3 cellular contexts compared by ENCODE assay signal in genomic region chr7:30468041-30468440, GRCh38.
TF ChIP-seq lines count a peak whose summit lies in the region.

No MANE protein-coding gene starts in this region.

TF ChIP-seq in liver, 16 proteins besides CTCF, POLR2A, EP300 and RAD21:
- TF ChIP-seq, protein P1, sequence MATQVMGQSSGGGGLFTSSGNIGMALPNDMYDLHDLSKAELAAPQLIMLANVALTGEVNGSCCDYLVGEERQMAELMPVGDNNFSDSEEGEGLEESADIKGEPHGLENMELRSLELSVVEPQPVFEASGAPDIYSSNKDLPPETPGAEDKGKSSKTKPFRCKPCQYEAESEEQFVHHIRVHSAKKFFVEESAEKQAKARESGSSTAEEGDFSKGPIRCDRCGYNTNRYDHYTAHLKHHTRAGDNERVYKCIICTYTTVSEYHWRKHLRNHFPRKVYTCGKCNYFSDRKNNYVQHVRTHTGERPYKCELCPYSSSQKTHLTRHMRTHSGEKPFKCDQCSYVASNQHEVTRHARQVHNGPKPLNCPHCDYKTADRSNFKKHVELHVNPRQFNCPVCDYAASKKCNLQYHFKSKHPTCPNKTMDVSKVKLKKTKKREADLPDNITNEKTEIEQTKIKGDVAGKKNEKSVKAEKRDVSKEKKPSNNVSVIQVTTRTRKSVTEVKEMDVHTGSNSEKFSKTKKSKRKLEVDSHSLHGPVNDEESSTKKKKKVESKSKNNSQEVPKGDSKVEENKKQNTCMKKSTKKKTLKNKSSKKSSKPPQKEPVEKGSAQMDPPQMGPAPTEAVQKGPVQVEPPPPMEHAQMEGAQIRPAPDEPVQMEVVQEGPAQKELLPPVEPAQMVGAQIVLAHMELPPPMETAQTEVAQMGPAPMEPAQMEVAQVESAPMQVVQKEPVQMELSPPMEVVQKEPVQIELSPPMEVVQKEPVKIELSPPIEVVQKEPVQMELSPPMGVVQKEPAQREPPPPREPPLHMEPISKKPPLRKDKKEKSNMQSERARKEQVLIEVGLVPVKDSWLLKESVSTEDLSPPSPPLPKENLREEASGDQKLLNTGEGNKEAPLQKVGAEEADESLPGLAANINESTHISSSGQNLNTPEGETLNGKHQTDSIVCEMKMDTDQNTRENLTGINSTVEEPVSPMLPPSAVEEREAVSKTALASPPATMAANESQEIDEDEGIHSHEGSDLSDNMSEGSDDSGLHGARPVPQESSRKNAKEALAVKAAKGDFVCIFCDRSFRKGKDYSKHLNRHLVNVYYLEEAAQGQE (IDR thresholded peaks at IDR 0.05) = no peak
TF ChIP-seq in liver: peak in this region for 0.

TF ChIP-seq in HepG2, 621 proteins besides CTCF, POLR2A, EP300 and RAD21:
- TF ChIP-seq, protein P2, sequence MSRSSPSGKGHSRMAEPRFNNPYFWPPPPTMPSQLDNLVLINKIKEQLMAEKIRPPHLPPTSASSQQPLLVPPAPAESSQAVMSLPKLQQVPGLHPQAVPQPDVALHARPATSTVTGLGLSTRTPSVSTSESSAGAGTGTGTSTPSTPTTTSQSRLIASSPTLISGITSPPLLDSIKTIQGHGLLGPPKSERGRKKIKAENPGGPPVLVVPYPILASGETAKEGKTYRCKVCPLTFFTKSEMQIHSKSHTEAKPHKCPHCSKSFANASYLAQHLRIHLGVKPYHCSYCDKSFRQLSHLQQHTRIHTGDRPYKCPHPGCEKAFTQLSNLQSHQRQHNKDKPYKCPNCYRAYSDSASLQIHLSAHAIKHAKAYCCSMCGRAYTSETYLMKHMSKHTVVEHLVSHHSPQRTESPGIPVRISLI (CRISPR knock-in tag; IDR thresholded peaks at IDR 0.05; ENCODE audit: borderline replicate concordance) = no peak
- TF ChIP-seq ATF6 (CRISPR knock-in tag; conservative IDR thresholded peaks at IDR 0.05) (no peak), KDM5A (IDR thresholded peaks at IDR 0.05; ENCODE audit: borderline replicate concordance, low read length) (no peak), KDM5B (CRISPR knock-in tag; IDR thresholded peaks at IDR 0.05; ENCODE audit: borderline replicate concordance) (no peak), ZNF614 (CRISPR knock-in tag; IDR thresholded peaks at IDR 0.05; ENCODE audit: borderline replicate concordance) (no peak), KDM6A (CRISPR knock-in tag; IDR thresholded peaks at IDR 0.05; ENCODE audit: low read depth) (no peak), ZBTB38 (CRISPR knock-in tag; IDR thresholded peaks at IDR 0.05) (no peak), PLRG1 (conservative IDR thresholded peaks at IDR 0.05) (no peak), ZNF709 (CRISPR knock-in tag; IDR thresholded peaks at IDR 0.05) (no peak), HDAC2 (CRISPR knock-in tag; IDR thresholded peaks at IDR 0.05) (no peak), ZNF260 (CRISPR knock-in tag; IDR thresholded peaks at IDR 0.05; ENCODE audit: borderline replicate concordance, low read depth) (no peak), ZNF335 (CRISPR knock-in tag; IDR thresholded peaks at IDR 0.05) (no peak), XRCC5 (optimal IDR thresholded peaks at IDR 0.05; ENCODE audit: low read length) (no peak), ZNF33A (CRISPR knock-in tag; IDR thresholded peaks at IDR 0.05; ENCODE audit: borderline replicate concordance) (no peak), ZBTB25 (CRISPR knock-in tag; IDR thresholded peaks at IDR 0.05) (no peak), NR3C1 (CRISPR knock-in tag; IDR thresholded peaks at IDR 0.05) (no peak), EED (CRISPR knock-in tag; IDR thresholded peaks at IDR 0.05) (no peak)
- TF ChIP-seq, protein P3, sequence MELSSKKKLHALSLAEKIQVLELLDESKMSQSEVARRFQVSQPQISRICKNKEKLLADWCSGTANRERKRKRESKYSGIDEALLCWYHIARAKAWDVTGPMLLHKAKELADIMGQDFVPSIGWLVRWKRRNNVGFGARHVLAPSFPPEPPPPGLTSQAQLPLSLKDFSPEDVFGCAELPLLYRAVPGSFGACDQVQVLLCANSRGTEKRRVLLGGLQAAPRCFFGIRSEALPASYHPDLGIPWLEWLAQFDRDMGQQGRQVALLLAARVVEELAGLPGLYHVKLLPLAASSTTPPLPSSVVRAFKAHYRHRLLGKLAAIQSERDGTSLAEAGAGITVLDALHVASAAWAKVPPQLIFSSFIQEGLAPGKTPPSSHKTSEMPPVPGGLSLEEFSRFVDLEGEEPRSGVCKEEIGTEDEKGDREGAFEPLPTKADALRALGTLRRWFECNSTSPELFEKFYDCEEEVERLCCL (CRISPR knock-in tag; IDR thresholded peaks at IDR 0.05; ENCODE audit: borderline replicate concordance) = no peak
- TF ChIP-seq, protein P4, sequence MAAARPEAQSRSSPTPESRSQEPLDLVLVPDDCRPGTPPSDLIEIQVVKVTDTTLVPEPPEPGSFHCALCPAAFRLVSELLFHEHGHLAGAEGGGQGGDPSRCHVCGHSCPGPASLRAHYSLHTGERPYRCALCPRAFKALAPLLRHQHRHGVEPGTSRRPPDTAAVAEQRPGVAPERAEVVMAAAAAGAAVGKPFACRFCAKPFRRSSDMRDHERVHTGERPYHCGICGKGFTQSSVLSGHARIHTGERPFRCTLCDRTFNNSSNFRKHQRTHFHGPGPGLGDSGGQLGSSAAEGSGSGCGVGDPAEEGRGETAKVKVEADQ (CRISPR knock-in tag; IDR thresholded peaks at IDR 0.05; ENCODE audit: borderline replicate concordance) = no peak

TF ChIP-seq in GM12878, 131 proteins besides CTCF, POLR2A, EP300 and RAD21:
- no peak for TF ChIP-seq POU2F2 (IDR thresholded peaks at IDR 0.05; ENCODE audit: borderline replicate concordance, low read depth, low read length)
- peak; percentile 64; the same call in 1 of the 2 replicates for TF ChIP-seq ZNF24 (IDR thresholded peaks at IDR 0.05)
